ENCODE assay signal across 29 cellular contexts in genomic region chr15:53295574-53295973, GRCh38.
"Had no signal": no experiment of that assay in that cellular context is flagged by ENCODE, and none has a peak within 500 bp of the region (broad histone marks: within the 10 kb centered on the region; RNA-seq: fewer than 3 reads in every experiment).

No MANE protein-coding gene starts in this region.

- H3K4me1 ChIP-seq: SJCRH30 had no signal

- ATAC-seq: Panc1, Right ventricle myocardium inferior, SK-N-SH treated with all-trans-retinoic acid at 6 μM for 48 hours, T-cell had no signal

- H3K36me3 ChIP-seq: SJCRH30 had no signal

- H3K27me3 ChIP-seq: SJCRH30 had no signal

- H3K9me3 ChIP-seq: SJCRH30 had no signal

- H3K4me3 ChIP-seq: PC-9, SJCRH30, SK-N-MC had no signal

- DNase-seq: Karpas-422, KBM-7, MM.1S, MV-4-11, NCI-H1092, NCI-H1105, NCI-H1417 treated with DMSO at 0.1 percent for 48 hours, NCI-H1436 treated with DMSO at 0.1 percent for 48 hours, NCI-H1694 treated with DMSO at 0.1 percent for 48 hours, NCI-H187 treated with DMSO at 0.1 percent for 48 hours, NCI-H2081, NCI-H2171 treated with DMSO at 0.1 percent for 48 hours, NCI-H2227 treated with DMSO at 0.1 percent for 48 hours, NCI-H345, NCI-H510A treated with DMSO at 0.1 percent for 48 hours, NCI-H524 treated with DMSO at 0.1 percent for 48 hours, NCI-H526 treated with DMSO at 0.1 percent for 48 hours, NCI-H774, PC-9, SHP77, SIG-M5, SJCRH30, T-cell had no signal

- H3K27ac ChIP-seq: KMS-11, PC-9, RWPE1, SJCRH30, SK-N-MC had no signal
